17 cellular contexts compared by ENCODE assay signal in the genomic region with DNA sequence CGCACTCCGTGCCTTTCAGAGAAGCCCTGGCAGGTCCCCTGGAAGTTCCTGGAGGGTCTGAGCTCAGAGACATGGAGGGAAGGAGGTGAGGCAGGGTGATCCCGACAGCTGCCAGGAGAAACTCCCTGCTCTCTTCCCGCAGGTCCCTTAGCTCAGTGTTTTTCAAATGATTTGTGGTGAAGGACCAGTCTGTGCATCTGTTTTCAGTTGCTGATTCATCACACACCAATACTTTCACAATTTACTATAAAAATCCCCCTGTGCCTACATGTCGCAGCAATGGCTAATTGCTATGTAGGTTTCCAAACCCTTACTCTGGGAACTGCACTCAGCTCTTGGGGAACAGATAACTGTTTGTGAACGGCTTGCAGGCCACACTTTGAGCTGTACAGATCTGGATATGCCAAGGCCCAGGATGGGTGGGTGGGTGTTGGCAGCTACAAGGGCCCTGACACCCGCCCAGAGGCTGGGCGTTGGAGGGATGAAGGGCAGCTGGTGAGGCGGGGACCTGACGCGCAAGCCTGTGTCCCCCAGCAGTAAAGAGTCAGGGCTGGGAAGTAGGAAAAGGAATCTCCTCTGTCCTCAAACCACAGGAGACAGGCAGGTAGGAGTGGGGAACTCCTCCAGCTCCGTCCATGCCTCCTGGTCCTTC. TPM values are rescaled to one million over a fixed set of nuclear protein-coding genes. Genes with fewer than 3 reads are reported as not detected.
DNase-seq lines count a peak whose midpoint lies in the region; ATAC-seq and TF ChIP-seq lines count a peak whose summit lies in the region.
"Had no signal": no experiment of that assay in that cellular context is flagged by ENCODE, and none has a peak within 500 bp of the region (broad histone marks: within the 10 kb centered on the region; RNA-seq: fewer than 3 reads in every experiment).

No MANE protein-coding gene starts in this region.

- H3K4me3 ChIP-seq in right cardiac atrium (ENCODE audit: low read length) (no peak overlapping the region), upper lobe of right lung (no peak overlapping the region)
- H3K4me3 ChIP-seq: uterus had no signal

- no peaks in the 10 kb centered on the region for H3K27me3 ChIP-seq in right cardiac atrium (ENCODE audit: control insufficient read depth, insufficient read depth)
- H3K27me3 ChIP-seq in upper lobe of right lung = no peaks in the 10 kb centered on the region
- H3K27me3 ChIP-seq: uterus had no signal

- no peak overlapping the region for H3K27ac Mint-ChIP-seq in activated T-helper 17 cell treated with anti-CD3 and anti-CD28 coated beads, Interleukin-2, amount 50 U/mL, for 72 hours
- H3K27ac Mint-ChIP-seq: activated CD4-positive, alpha-beta memory T cell treated with anti-CD3 and anti-CD28 coated beads, Interleukin-2, amount 10 ng/mL, durations not matched to agents 7 days and 5 days; nephron had no signal

- no peaks in the 10 kb centered on the region for H3K9me3 ChIP-seq in right cardiac atrium (ENCODE audit: control insufficient read depth, low read length)
- no peaks in the 10 kb centered on the region for H3K9me3 ChIP-seq in upper lobe of right lung
- H3K9me3 ChIP-seq: uterus had no signal

- DNase-seq in Right ventricle myocardium inferior (ENCODE audit: missing footprints) = no peak
- DNase-seq in cardiac septum (ENCODE audit: low spot score) = no peak
- peak in 2 of 3 donors; percentile 19 to 71 for DNase-seq in right cardiac atrium
- peak; percentile 67 for DNase-seq in upper lobe of right lung
- no peak for DNase-seq in ureter (ENCODE audit: low spot score)
- DNase-seq in NCI-H187 treated with DMSO at 0.1 percent for 48 hours (lab: John Stamatoyannopoulos, UW) = no peak
- DNase-seq: activated CD4-positive, alpha-beta memory T cell treated with anti-CD3 and anti-CD28 coated beads, Interleukin-2, amount 10 ng/mL, durations not matched to agents 7 days and 5 days; activated naive CD4-positive, alpha-beta T cell treated with anti-CD3 and anti-CD28 coated beads, Interleukin-2, amount 50 U/mL, for 16 hours; DMS53; foreskin melanocyte; KBM-7; T-helper 2 cell; uterus had no signal

- no peaks in the 10 kb centered on the region for H3K4me1 Mint-ChIP-seq in activated T-helper 17 cell treated with anti-CD3 and anti-CD28 coated beads, Interleukin-2, amount 50 U/mL, for 72 hours
- H3K4me1 Mint-ChIP-seq: activated CD4-positive, alpha-beta memory T cell treated with anti-CD3 and anti-CD28 coated beads, Interleukin-2, amount 10 ng/mL, durations not matched to agents 7 days and 5 days had no signal

- H3K27me3 Mint-ChIP-seq in activated T-helper 17 cell treated with anti-CD3 and anti-CD28 coated beads, Interleukin-2, amount 50 U/mL, for 72 hours = peaks cover 24% of the 10 kb centered on the region
- H3K27me3 Mint-ChIP-seq: activated CD4-positive, alpha-beta memory T cell treated with anti-CD3 and anti-CD28 coated beads, Interleukin-2, amount 10 ng/mL, durations not matched to agents 7 days and 5 days had no signal

- H3K36me3 Mint-ChIP-seq in activated T-helper 17 cell treated with anti-CD3 and anti-CD28 coated beads, Interleukin-2, amount 50 U/mL, for 72 hours (ENCODE audit: low read depth) = no peaks in the 10 kb centered on the region

- peak overlapping the region; percentile 51 for H3K27ac ChIP-seq in right cardiac atrium (ENCODE audit: low read length)
- peak overlapping the region; percentile 70 for H3K27ac ChIP-seq in upper lobe of right lung
- H3K27ac ChIP-seq: uterus had no signal

- H3K9me3 Mint-ChIP-seq in activated T-helper 17 cell treated with anti-CD3 and anti-CD28 coated beads, Interleukin-2, amount 50 U/mL, for 72 hours = no peaks in the 10 kb centered on the region
- H3K9me3 Mint-ChIP-seq: activated CD4-positive, alpha-beta memory T cell treated with anti-CD3 and anti-CD28 coated beads, Interleukin-2, amount 10 ng/mL, durations not matched to agents 7 days and 5 days; nephron had no signal

- intact Hi-C loops in Right ventricle myocardium inferior (cut with DNase I) = loop anchor here (1.0 kb wide), 1 partner anchor 24 kb away; no protein-coding TSS in a partner anchor
- intact Hi-C loops in cardiac septum (cut with DNase I) = no loop called here
- intact Hi-C loops in right cardiac atrium (cut with DNase I) = no loop called here
- intact Hi-C loops in upper lobe of right lung (cut with DNase I) = no loop called here

- H3K4me3 Mint-ChIP-seq in activated T-helper 17 cell treated with anti-CD3 and anti-CD28 coated beads, Interleukin-2, amount 50 U/mL, for 72 hours = no peak overlapping the region
- H3K4me3 Mint-ChIP-seq: activated CD4-positive, alpha-beta memory T cell treated with anti-CD3 and anti-CD28 coated beads, Interleukin-2, amount 10 ng/mL, durations not matched to agents 7 days and 5 days; nephron had no signal

- WGBS in right cardiac atrium = 46% methylated on average over 12 of the region's 12 CpGs

- ATAC-seq in Right ventricle myocardium inferior (peak; percentile 58), right cardiac atrium (peak; percentile 36 to 54), upper lobe of right lung (no peak), GM19455 (IDR thresholded peaks at IDR 0.05; ENCODE audit: unreplicated experiment) (no peak)
- ATAC-seq in activated T-helper 17 cell treated with anti-CD3 and anti-CD28 coated beads, Interleukin-2, amount 50 U/mL, for 72 hours (replicated peaks) = peak; percentile 71

- no peak for TF ChIP-seq CTCF in upper lobe of right lung (IDR thresholded peaks at IDR 0.05)

- no peaks in the 10 kb centered on the region for H3K36me3 ChIP-seq in upper lobe of right lung
- H3K36me3 ChIP-seq: uterus had no signal

- H3K4me1 ChIP-seq in right cardiac atrium (ENCODE audit: control insufficient read depth, insufficient read depth, low read length) (no peaks in the 10 kb centered on the region), upper lobe of right lung (peaks cover 29% of the 10 kb centered on the region)
- H3K4me1 ChIP-seq: uterus had no signal

RNA-seq across cellular contexts. Expression of gene EMP2, which starts 20.5 kb away (rescaled TPM):
- 110 TPM for total RNA-seq in Right ventricle myocardium inferior
- total RNA-seq in cardiac septum = 51.1 TPM
- under 1 TPM; 0.15 to 0.16 TPM for total RNA-seq in activated T-helper 17 cell treated with anti-CD3 and anti-CD28 coated beads, Interleukin-2, amount 50 U/mL, for 72 hours
- total RNA-seq in right cardiac atrium = 10 to 100 TPM; 66.0 to 85.0 (median 74.3) TPM
- 34.4 TPM for polyA plus RNA-seq in right cardiac atrium
- total RNA-seq in upper lobe of right lung = 726 TPM
- total RNA-seq in ureter = 174 TPM
- total RNA-seq: activated CD4-positive, alpha-beta memory T cell treated with anti-CD3 and anti-CD28 coated beads, Interleukin-2, amount 10 ng/mL, durations not matched to agents 7 days and 5 days; OCI-LY7 had no signal

Comparison
In these comparisons a context has a peak if more than half of its experiments do, and no peak if none do; other contexts are left out.
1. DNase-seq: peak in right cardiac atrium (2 of 3) and upper lobe of right lung (single experiment); none in Right ventricle myocardium inferior (single experiment), cardiac septum (single experiment), ureter (single experiment) and NCI-H187 treated with DMSO at 0.1 percent for 48 hours (single experiment).
2. ATAC-seq: peak in Right ventricle myocardium inferior (single experiment), activated T-helper 17 cell treated with anti-CD3 and anti-CD28 coated beads, Interleukin-2, amount 50 U/mL, for 72 hours (single experiment) and right cardiac atrium (2 of 2); none in upper lobe of right lung (single experiment) and GM19455 (single experiment).
3. RNA of gene EMP2, which starts 20.5 kb away (total RNA-seq): 726 TPM in upper lobe of right lung (single experiment), 174 TPM in ureter (single experiment), 110 TPM in Right ventricle myocardium inferior (single experiment), 66.0 to 85.0 TPM in right cardiac atrium and 51.1 TPM in cardiac septum (single experiment); 0.15 to 0.16 TPM in activated T-helper 17 cell treated with anti-CD3 and anti-CD28 coated beads, Interleukin-2, amount 50 U/mL, for 72 hours; every median in the first group is over 10 times any median in the second.